In genomic region chr6:43504756-43505593, GRCh38 we compare ENCODE assay signal across 14 cellular contexts. TPM values are rescaled to one million over a fixed set of nuclear protein-coding genes. Genes with fewer than 3 reads are reported as not detected.
A peak's percentile ranks its signal among the peaks of the same experiment; 100 is the strongest.
DNase-seq lines count a peak whose midpoint lies in the region; ATAC-seq, FAIRE-seq and TF ChIP-seq lines count a peak whose summit lies in the region.
"Had no signal": no experiment of that assay in that cellular context is flagged by ENCODE, and none has a peak within 500 bp of the region (broad histone marks: within the 10 kb centered on the region; RNA-seq: fewer than 3 reads in every experiment).

No MANE protein-coding gene starts in this region.

- no peak overlapping the region for H2AK9ac ChIP-seq in IMR-90 (replicated peaks; ENCODE audit: low read depth, low read length, poor library complexity)

- no peak overlapping the region for H4K91ac ChIP-seq in IMR-90 (ENCODE audit: insufficient read depth, low read depth, low read length)

- POLR2A ChIA-PET in IMR-90 (lab: Charles Lee; ENCODE audit: unreplicated experiment), result no interaction called here
- POLR2A ChIA-PET in CD4-positive, alpha-beta memory T cell (lab: Charles Lee; ENCODE audit: partially characterized antibody), result interaction anchor here (1.9 to 2.9 kb wide), 4 partner anchors 10 to 241 kb away, joined by 6 to 21 read pairs (median 14); partner anchors contain the start of genes DLK2, POLR1C and YIPF3

- BruUV-seq in IMR-90 (replicated peaks; lab: Mats Ljungman, UMichigan), result TSS peak; percentile 80

- 0 out of 4 replicates have a peak, but pooled peaks cover 0 to 5% of the 10 kb centered on the region in 2 experiments for H3K79me1 ChIP-seq in IMR-90 (ENCODE audit: low read depth in 1 of 2, low read length in 2 of 2)

- no peak for TF ChIP-seq RAD21 in IMR-90 (IDR thresholded peaks at IDR 0.05; ENCODE audit: low read length)

- dilution Hi-C loops in IMR-90 (cut with HindIII; ENCODE audit: low sequenced_read_pairs, unreplicated experiment), result no loop called here

- H3K36me3 ChIP-seq in H7 (replicated peaks; ENCODE audit: control insufficient read depth, insufficient read depth, low read length), result peaks cover 29% of the 10 kb centered on the region
- H3K36me3 ChIP-seq in IMR-90 (ENCODE audit: control insufficient read depth, insufficient read depth, low read length), result peaks cover 49% of the 10 kb centered on the region
- H3K36me3 ChIP-seq in astrocyte (ENCODE audit: insufficient read depth, low read length), result peaks cover 16% of the 10 kb centered on the region
- H3K36me3 ChIP-seq in spleen, result peaks cover 0 to 60% (median 49%) of the 10 kb centered on the region in 6 donors
- peaks cover 2 to 62% (median 5%) of the 10 kb centered on the region in 3 donors for H3K36me3 ChIP-seq in tibial nerve
- H3K36me3 ChIP-seq in CD4-positive, alpha-beta memory T cell (ENCODE audit: insufficient read depth, low read length), result peaks cover 26% of the 10 kb centered on the region

- no peak for TF ChIP-seq POLR2A in IMR-90 (IDR thresholded peaks at IDR 0.05; ENCODE audit: low read depth, low read length)
- no peak for TF ChIP-seq POLR2A in spleen (IDR thresholded peaks at IDR 0.05)
- no peak for TF ChIP-seq POLR2A in tibial nerve (IDR thresholded peaks at IDR 0.05)

- no peak for TF ChIP-seq EP300 in tibial nerve (IDR thresholded peaks at IDR 0.05)

- H3K18ac ChIP-seq in IMR-90 (ENCODE audit: low read depth, low read length), result no peak overlapping the region

- no peaks in the 10 kb centered on the region for H3K9me1 ChIP-seq in IMR-90 (ENCODE audit: insufficient read depth, low read length)

- no peak overlapping the region for H2BK5ac ChIP-seq in IMR-90 (ENCODE audit: low read depth, low read length, poor library complexity, severe bottlenecking)

- peak overlapping the region; percentile 23 for H3K4me3 Mint-ChIP-seq in astrocyte (ENCODE audit: unreplicated experiment)
- no peak overlapping the region for H3K4me3 Mint-ChIP-seq in CD4-positive, alpha-beta memory T cell
- H3K4me3 Mint-ChIP-seq: B cell; CD4-positive, alpha-beta T cell had no signal

- H3K79me2 ChIP-seq in astrocyte (ENCODE audit: insufficient read depth, low read length), result no peaks in the 10 kb centered on the region

- ATAC-seq in IMR-90 (ENCODE audit: low read depth), result no peak

- no peak overlapping the region for H3K4me3 ChIP-seq in H7 (ENCODE audit: insufficient read depth, low read depth, low read length)
- no peak overlapping the region for H3K4me3 ChIP-seq in IMR-90 (ENCODE audit: insufficient read depth, low read depth, low read length)
- no peak overlapping the region for H3K4me3 ChIP-seq in astrocyte (ENCODE audit: insufficient read depth, low read depth, low read length)
- no peak overlapping the region for H3K4me3 ChIP-seq in spleen
- no peak overlapping the region for H3K4me3 ChIP-seq in tibial nerve
- H3K4me3 ChIP-seq in CD4-positive, alpha-beta memory T cell (ENCODE audit: low read length in 2 of 2), result no peak overlapping the region

- 96% methylated on average over 9 of the region's 26 CpGs; no CpG with 5 or more reads in 1 of the 2 experiments for WGBS in IMR-90 (ENCODE audit: extremely low coverage in 2 of 2, insufficient read length in 1 of 2), 2 experiments
- 83 to 96% (median 94%) methylated on average over 19 to 26 of the region's 26 CpGs for WGBS in spleen, 5 donors
- 87 to 92% methylated on average over 20 to 25 of the region's 26 CpGs for WGBS in tibial nerve, 2 donors

- H3K4me1 Mint-ChIP-seq in astrocyte (ENCODE audit: low read depth, unreplicated experiment), result no peaks in the 10 kb centered on the region
- H3K4me1 Mint-ChIP-seq in CD4-positive, alpha-beta memory T cell, result peaks cover 6 to 21% (median 11%) of the 10 kb centered on the region in 4 donors

- peaks cover 25% of the 10 kb centered on the region for H3K27me3 ChIP-seq in H7 (ENCODE audit: control insufficient read depth, insufficient read depth, low read length)
- no peaks in the 10 kb centered on the region for H3K27me3 ChIP-seq in IMR-90 (ENCODE audit: control insufficient read depth, insufficient read depth, low read length)
- no peaks in the 10 kb centered on the region for H3K27me3 ChIP-seq in astrocyte (ENCODE audit: insufficient read depth, low read length)
- peaks cover 3 to 25% (median 10%) of the 10 kb centered on the region in 7 donors for H3K27me3 ChIP-seq in spleen (replicated peaks in 1 of 7)
- H3K27me3 ChIP-seq in tibial nerve, result no peaks in the 10 kb centered on the region
- peaks cover 11% of the 10 kb centered on the region for H3K27me3 ChIP-seq in CD4-positive, alpha-beta memory T cell (ENCODE audit: insufficient read depth, low read length)

- no peaks in the 10 kb centered on the region; the same call in 1 of the 2 replicates for H3K4me1 ChIP-seq in IMR-90 (ENCODE audit: control insufficient read depth, insufficient read depth, low read length)
- peaks cover 5% of the 10 kb centered on the region for H3K4me1 ChIP-seq in astrocyte (ENCODE audit: insufficient read depth, low read length)
- peaks cover 17 to 51% (median 28%) of the 10 kb centered on the region in 6 donors for H3K4me1 ChIP-seq in spleen
- peaks cover 0 to 22% (median 6%) of the 10 kb centered on the region in 4 donors for H3K4me1 ChIP-seq in tibial nerve
- peaks cover 12% of the 10 kb centered on the region for H3K4me1 ChIP-seq in CD4-positive, alpha-beta memory T cell (ENCODE audit: insufficient read depth, low read length)

- no peak overlapping the region; the same call in 1 of the 2 replicates for H2AK5ac ChIP-seq in IMR-90 (ENCODE audit: low read depth, low read length)

- no peak for FAIRE-seq in astrocyte (lab: Jason Lieb, UNC)
- FAIRE-seq: A204.1, GM12891, H1 had no signal

- no peak overlapping the region for H2BK20ac ChIP-seq in IMR-90 (ENCODE audit: low read depth, low read length)

- H2BK120ac ChIP-seq in IMR-90 (ENCODE audit: low read depth, low read length), result no peak overlapping the region

- TF ChIP-seq CTCF in IMR-90 (conservative IDR thresholded peaks at IDR 0.05; ENCODE audit: low read depth, low read length) (no peak), astrocyte (IDR thresholded peaks at IDR 0.05; ENCODE audit: insufficient read depth, low read depth, low read length) (no peak), spleen (IDR thresholded peaks at IDR 0.05 in 8 of 11, conservative IDR thresholded peaks at IDR 0.05 in 3 of 11) (no peak), tibial nerve (IDR thresholded peaks at IDR 0.05) (no peak)

- H3K27ac Mint-ChIP-seq in astrocyte (ENCODE audit: unreplicated experiment), result no peak overlapping the region
- no peak overlapping the region for H3K27ac Mint-ChIP-seq in CD4-positive, alpha-beta memory T cell
- H3K27ac Mint-ChIP-seq: B cell; CD4-positive, alpha-beta T cell had no signal

- no peak overlapping the region for H2BK15ac ChIP-seq in IMR-90 (ENCODE audit: low read depth, low read length)

- H3K14ac ChIP-seq in IMR-90 (replicated peaks; ENCODE audit: low read depth, low read length), result no peak overlapping the region

- CTCF ChIA-PET in IMR-90 (lab: Yijun Ruan, JAX), result no interaction called here
- CTCF ChIA-PET in CD4-positive, alpha-beta memory T cell (lab: Charles Lee; ENCODE audit: partially characterized antibody), result interaction anchor here (0.8 to 8.5 kb wide), 16 partner anchors 12 to 565 kb away, joined by 3 to 108 read pairs (median 4); partner anchors contain the start of genes ABCC10, CRIP3, DLK2 and POLR1C

- H3K4ac ChIP-seq in IMR-90 (ENCODE audit: low read depth, low read length), result no peak overlapping the region

- peaks cover 19% of the 10 kb centered on the region for H3K27me3 Mint-ChIP-seq in astrocyte (ENCODE audit: low read depth, unreplicated experiment)
- H3K27me3 Mint-ChIP-seq in CD4-positive, alpha-beta memory T cell, result peaks cover 9 to 13% of the 10 kb centered on the region in 2 donors

- H3K23ac ChIP-seq in IMR-90 (ENCODE audit: low read depth, low read length), result no peak overlapping the region

- H4K8ac ChIP-seq in IMR-90 (ENCODE audit: low read depth in 2 of 2, low read length in 2 of 2), result no peak overlapping the region

- H3K9me3 Mint-ChIP-seq in astrocyte (ENCODE audit: unreplicated experiment), result no peaks in the 10 kb centered on the region
- H3K9me3 Mint-ChIP-seq in CD4-positive, alpha-beta memory T cell, result no peaks in the 10 kb centered on the region
- H3K9me3 Mint-ChIP-seq: CD4-positive, alpha-beta T cell had no signal

- H3K36me3 Mint-ChIP-seq in astrocyte (ENCODE audit: low read depth, unreplicated experiment), result peaks cover 27% of the 10 kb centered on the region
- peaks cover 38 to 58% of the 10 kb centered on the region in 2 donors for H3K36me3 Mint-ChIP-seq in CD4-positive, alpha-beta memory T cell

- H3K56ac ChIP-seq in IMR-90 (ENCODE audit: extremely low read depth, insufficient read depth, low read length), result no peak overlapping the region

- no peak overlapping the region for H2AFZ ChIP-seq in IMR-90 (replicated peaks; ENCODE audit: low read length, poor library complexity)
- no peak overlapping the region for H2AFZ ChIP-seq in astrocyte (ENCODE audit: low read depth, low read length)

- intact Hi-C loops in IMR-90 (cut with micrococcal nuclease), result no loop called here
- intact Hi-C loops in spleen (cut with DNase I; ENCODE audit: low total_unique reads), result loop anchor here (5.0 kb wide), 2 partner anchors 53 to 243 kb away; no protein-coding TSS in a partner anchor
- intact Hi-C loops in CD4-positive, alpha-beta memory T cell (cut with micrococcal nuclease), result loop anchor here (5.0 kb wide), 1 partner anchor 138 kb away; the partner anchor contains the start of gene ZNF318

- in situ Hi-C loops in IMR-90 (cut with MboI; ENCODE audit: low sequenced_read_pairs), result no loop called here

- H4K5ac ChIP-seq in IMR-90 (ENCODE audit: low read depth, low read length), result no peak overlapping the region

- DNase-seq in H7 (peak; percentile 19), IMR-90 (no peak), astrocyte (ENCODE audit: low read depth) (no peak), spleen (peak; percentile 76), tibial nerve (ENCODE audit: low spot score in 2 of 2) (no peak), iPS-NIHi11 (ENCODE audit: low spot score) (no peak)
- DNase-seq in CD4-positive, alpha-beta memory T cell, result no peak
- DNase-seq: C1 segment of cervical spinal cord; CD4-positive, alpha-beta T cell; DMS79 had no signal

- no peaks in the 10 kb centered on the region for H3K9me3 ChIP-seq in IMR-90 (ENCODE audit: control insufficient read depth, insufficient read depth, low read length)
- no peaks in the 10 kb centered on the region for H3K9me3 ChIP-seq in astrocyte (ENCODE audit: insufficient read depth, low read depth, low read length)
- H3K9me3 ChIP-seq in spleen, result no peaks in the 10 kb centered on the region
- H3K9me3 ChIP-seq in tibial nerve, result no peaks in the 10 kb centered on the region
- no peaks in the 10 kb centered on the region for H3K9me3 ChIP-seq in CD4-positive, alpha-beta memory T cell (ENCODE audit: control insufficient read depth in 1 of 2, low read length in 2 of 2)

- no peak overlapping the region for H3K9ac ChIP-seq in IMR-90 (ENCODE audit: low read depth, low read length)
- no peak overlapping the region for H3K9ac ChIP-seq in astrocyte (ENCODE audit: low read length)

- H4K20me1 ChIP-seq in IMR-90 (ENCODE audit: insufficient read depth, low read length), result 0 out of 2 replicates have a peak, but pooled peaks cover 3% of the 10 kb centered on the region
- H4K20me1 ChIP-seq in astrocyte (ENCODE audit: insufficient read depth, low read length), result peaks cover 19% of the 10 kb centered on the region

- H3K27ac ChIP-seq in IMR-90 (ENCODE audit: insufficient read depth, low read length) (no peak overlapping the region), astrocyte (ENCODE audit: low read depth, low read length) (no peak overlapping the region), spleen (peak overlapping the region in 4 of 8 donors; percentile 21 to 36 (median 27)), tibial nerve (no peak overlapping the region)
- H3K27ac ChIP-seq in CD4-positive, alpha-beta memory T cell (ENCODE audit: low read depth, low read length), result no peak overlapping the region

- H3K4me2 ChIP-seq in IMR-90 (ENCODE audit: low read depth, low read length), result no peak overlapping the region
- H3K4me2 ChIP-seq in astrocyte (ENCODE audit: low read length), result no peak overlapping the region

RNA-seq across cellular contexts. Expression of gene LRRC73, which starts 5.2 kb away (rescaled TPM):
- 0.26 TPM in 1 of 2 replicates, not detected in the other for total RNA-seq in H7 (2014; rRNA removed; shearing (Covaris generic))
- total RNA-seq in IMR-90 (2012; rRNA removed) (under 0.01 TPM in 2 replicates), astrocyte (0.30 and 0.31 TPM in 2 replicates), spleen (1 to 10 TPM in 2 of 7 donors, under 1 TPM in 5; 0.54 to 1.3 (median 0.76) TPM), tibial nerve (1 to 10 TPM in 3 of 4 donors, under 1 TPM in 1; 0.59 to 2.4 (median 1.3) TPM)
- polyA plus RNA-seq in IMR-90 (2012; rRNA removed) (0.23 and 0.31 TPM in 2 replicates), spleen (under 1 TPM; 0.11 to 0.19 (median 0.11) TPM)
- 0.51 and 0.55 TPM in 2 replicates for polyA plus RNA-seq in IMR-90 (2012; cell fraction: cytosol; rRNA removed)
- polyA plus RNA-seq in IMR-90 (2012; cell fraction: nucleus; rRNA removed; ENCODE audit: low replicate concordance), result 0.26 and 0.49 TPM in 2 replicates
- under 1 TPM; 0.55 to 0.67 TPM for total RNA-seq in CD4-positive, alpha-beta memory T cell
- not detected for polyA plus RNA-seq in CD4-positive, alpha-beta memory T cell

RNA-seq across cellular contexts. Expression of gene YIPF3, which starts 11.8 kb away (rescaled TPM):
- total RNA-seq in H7 (2014; rRNA removed; shearing (Covaris generic)), result 92.9 and 102 TPM in 2 replicates
- 114 and 120 TPM in 2 replicates for total RNA-seq in IMR-90 (2012; rRNA removed)
- polyA plus RNA-seq in IMR-90 (2012; rRNA removed), result 193 and 207 TPM in 2 replicates
- 112 and 320 TPM in 2 replicates for polyA plus RNA-seq in IMR-90 (2012; cell fraction: cytosol; rRNA removed)
- polyA plus RNA-seq in IMR-90 (2012; cell fraction: nucleus; rRNA removed; ENCODE audit: low replicate concordance), result 295 and 320 TPM in 2 replicates
- 132 and 141 TPM in 2 replicates for total RNA-seq in astrocyte
- total RNA-seq in spleen, result 10 to 100 TPM; 57.0 to 80.1 (median 71.1) TPM
- polyA plus RNA-seq in spleen, result 10 to 100 TPM; 38.0 to 49.9 (median 38.4) TPM
- 100 to 1,000 TPM in 1 of 4 donors, 10 to 100 TPM in 3; 61.7 to 105 (median 77.9) TPM for total RNA-seq in tibial nerve
- total RNA-seq in CD4-positive, alpha-beta memory T cell, result 10 to 100 TPM; 74.8 to 82.9 TPM
- polyA plus RNA-seq in CD4-positive, alpha-beta memory T cell, result 10 to 100 TPM; 82.2 to 94.7 TPM

RNA-seq across cellular contexts. Expression of gene POLR1C, which starts 11.9 kb away (rescaled TPM):
- 40.3 and 40.8 TPM in 2 replicates for total RNA-seq in H7 (2014; rRNA removed; shearing (Covaris generic))
- 69.4 and 72.6 TPM in 2 replicates for total RNA-seq in IMR-90 (2012; rRNA removed)
- polyA plus RNA-seq in IMR-90 (2012; rRNA removed), result 46.1 and 48.4 TPM in 2 replicates
- polyA plus RNA-seq in IMR-90 (2012; cell fraction: cytosol; rRNA removed), result 15.8 and 35.9 TPM in 2 replicates
- polyA plus RNA-seq in IMR-90 (2012; cell fraction: nucleus; rRNA removed; ENCODE audit: low replicate concordance), result 38.4 and 105 TPM in 2 replicates
- total RNA-seq in astrocyte, result 41.8 and 46.2 TPM in 2 replicates
- total RNA-seq in spleen, result 10 to 100 TPM; 24.1 to 32.6 (median 28.1) TPM
- polyA plus RNA-seq in spleen, result 10 to 100 TPM; 27.9 to 30.1 (median 29.1) TPM
- total RNA-seq in tibial nerve, result 10 to 100 TPM; 24.5 to 45.5 (median 29.7) TPM
- 10 to 100 TPM; 42.5 to 47.7 TPM for total RNA-seq in CD4-positive, alpha-beta memory T cell
- polyA plus RNA-seq in CD4-positive, alpha-beta memory T cell, result 10 to 100 TPM; 14.4 to 21.9 TPM

RNA-seq across cellular contexts. Expression of gene TJAP1, which starts 27.6 kb away (rescaled TPM):
- 25.3 and 25.5 TPM in 2 replicates for total RNA-seq in H7 (2014; rRNA removed; shearing (Covaris generic))
- 12.2 and 12.5 TPM in 2 replicates for total RNA-seq in IMR-90 (2012; rRNA removed)
- 34.2 and 35.8 TPM in 2 replicates for polyA plus RNA-seq in IMR-90 (2012; rRNA removed)
- 32.2 and 36.9 TPM in 2 replicates for polyA plus RNA-seq in IMR-90 (2012; cell fraction: cytosol; rRNA removed)
- 136 and 192 TPM in 2 replicates for polyA plus RNA-seq in IMR-90 (2012; cell fraction: nucleus; rRNA removed; ENCODE audit: low replicate concordance)
- total RNA-seq in astrocyte, result 26.6 and 28.3 TPM in 2 replicates
- total RNA-seq in spleen, result 10 to 100 TPM; 32.1 to 40.0 (median 37.7) TPM
- polyA plus RNA-seq in spleen, result 10 to 100 TPM; 13.5 to 32.1 (median 27.4) TPM
- total RNA-seq in tibial nerve, result 10 to 100 TPM; 30.2 to 43.8 (median 32.3) TPM
- total RNA-seq in CD4-positive, alpha-beta memory T cell, result 10 to 100 TPM; 52.0 to 54.4 TPM
- 10 to 100 TPM in 1 of 2 donors, 1 to 10 TPM in 1; 7.3 to 12.1 TPM for polyA plus RNA-seq in CD4-positive, alpha-beta memory T cell

RNA-seq across cellular contexts. Expression of gene DLK2, which starts 49.6 kb away (rescaled TPM):
- total RNA-seq in H7 (2014; rRNA removed; shearing (Covaris generic)), result 0.33 and 0.42 TPM in 2 replicates
- total RNA-seq in IMR-90 (2012; rRNA removed) (0.90 and 1.1 TPM in 2 replicates), astrocyte (0.41 and 0.68 TPM in 2 replicates), spleen (under 1 TPM in 5 of 7 donors, not detected in 2; 0.38 to 0.68 (median 0.54) TPM), tibial nerve (1 to 10 TPM in 2 of 4 donors, not detected in 2; 1.0 to 3.5 TPM)
- polyA plus RNA-seq in IMR-90 (2012; rRNA removed) (2.8 and 3.0 TPM in 2 replicates), spleen (under 1 TPM; 0.12 to 0.26 (median 0.17) TPM)
- 5.5 and 6.7 TPM in 2 replicates for polyA plus RNA-seq in IMR-90 (2012; cell fraction: cytosol; rRNA removed)
- 1.4 and 4.8 TPM in 2 replicates for polyA plus RNA-seq in IMR-90 (2012; cell fraction: nucleus; rRNA removed; ENCODE audit: low replicate concordance)
- total RNA-seq in CD4-positive, alpha-beta memory T cell, result under 1 TPM; 0.33 to 0.49 TPM
- polyA plus RNA-seq in CD4-positive, alpha-beta memory T cell, result 1 to 10 TPM; 1.2 to 1.4 TPM
- total RNA-seq: B cell had no signal

Comparison
In these comparisons a context has a peak if more than half of its experiments do, and no peak if none do; other contexts are left out.
1. DNase-seq: peak in H7 (single experiment) and spleen (single experiment); none in IMR-90 (single experiment), astrocyte (single experiment), tibial nerve (0 of 2), CD4-positive, alpha-beta memory T cell (0 of 5) and iPS-NIHi11 (single experiment).